14 cellular contexts compared by ENCODE assay signal in genomic region chr12:92446082-92446460, GRCh38.
DNase-seq lines count a peak whose midpoint lies in the region; ATAC-seq, FAIRE-seq and TF ChIP-seq lines count a peak whose summit lies in the region.
"Had no signal": no experiment of that assay in that cellular context is flagged by ENCODE, and none has a peak within 500 bp of the region (broad histone marks: within the 10 kb centered on the region; RNA-seq: fewer than 3 reads in every experiment).

No MANE protein-coding gene starts in this region.

- H4K5ac ChIP-seq in H9 (ENCODE audit: insufficient read length, low read depth, low read length) = no peak overlapping the region

- no peak overlapping the region for H3K9ac ChIP-seq in H9 (ENCODE audit: extremely low read depth, insufficient read length, low read length)

- H3K4me3 ChIP-seq in bronchial epithelial cell (ENCODE audit: low read depth, low read length) (no peak overlapping the region), stomach (no peak overlapping the region)
- H3K4me3 ChIP-seq: thoracic aorta had no signal

- no peak for TF ChIP-seq CTCF in bronchial epithelial cell (IDR thresholded peaks at IDR 0.05; ENCODE audit: insufficient read depth, low read length, severe bottlenecking)
- TF ChIP-seq CTCF in stomach (IDR thresholded peaks at IDR 0.05) = no peak
- TF ChIP-seq CTCF in H9 (conservative IDR thresholded peaks at IDR 0.05) = no peak

- 77 to 89% (median 86%) methylated on average over 1 of the region's 1 CpG for WGBS in stomach, 5 donors
- no CpG with 5 or more reads among the region's 1 CpG for WGBS in H9 (ENCODE audit: extremely low coverage, insufficient read length, low lambda C conversion rate)

- no peak overlapping the region for H3K4me3 Mint-ChIP-seq in H9
- H3K4me3 Mint-ChIP-seq: central memory CD8-positive, alpha-beta T cell; T-helper 17 cell had no signal

- H3K27me3 Mint-ChIP-seq in H9 (ENCODE audit: low read depth) = no peaks in the 10 kb centered on the region
- H3K27me3 Mint-ChIP-seq: T-helper 17 cell had no signal

- no peak overlapping the region for H4K8ac ChIP-seq in H9 (replicated peaks; ENCODE audit: insufficient read length, low read depth, low read length)

- H3K9me3 Mint-ChIP-seq in H9 = peaks cover 0 to 4% of the 10 kb centered on the region in 2 experiments; a peak in 2 of 5 replicates
- H3K9me3 Mint-ChIP-seq: central memory CD8-positive, alpha-beta T cell had no signal

- H3K4me1 ChIP-seq in stomach (peaks cover 0 to 11% (median 7%) of the 10 kb centered on the region in 4 donors), H9 (ENCODE audit: insufficient read depth, low read length) (no peaks in the 10 kb centered on the region)

- H2BK20ac ChIP-seq in H9 (ENCODE audit: low read depth, low read length, poor library complexity, severe bottlenecking) = no peak overlapping the region

- no peak overlapping the region for H3T11ph ChIP-seq in H9 (ENCODE audit: low read length)

- H2AFZ ChIP-seq in H9 (ENCODE audit: low read length) = no peak overlapping the region

- H3K79me2 ChIP-seq in H9 (ENCODE audit: insufficient read depth, low read length) = no peaks in the 10 kb centered on the region

- H3K36me3 ChIP-seq in bronchial epithelial cell (ENCODE audit: control insufficient read depth, insufficient read depth, low read length) = no peaks in the 10 kb centered on the region
- H3K36me3 ChIP-seq in stomach = no peaks in the 10 kb centered on the region
- H3K36me3 ChIP-seq: thoracic aorta had no signal

- H2BK120ac ChIP-seq in H9 (ENCODE audit: low read depth, low read length, poor library complexity, severe bottlenecking) = no peak overlapping the region

- H2BK15ac ChIP-seq in H9 (ENCODE audit: low read depth, low read length) = no peak overlapping the region

- no peak overlapping the region for H3K4me2 ChIP-seq in H9 (ENCODE audit: insufficient read depth, insufficient read length, low read length)

- no peak overlapping the region for H2AK5ac ChIP-seq in H9 (ENCODE audit: insufficient read length, low read length)

- no peak overlapping the region for H2BK5ac ChIP-seq in H9 (ENCODE audit: insufficient read length, low read length)

- H3K27ac ChIP-seq in stomach (peak overlapping the region in 4 of 5 donors; percentile 23 to 69 (median 56)), H9 (ENCODE audit: insufficient read length, low read depth, low read length) (no peak overlapping the region)

- H3K18ac ChIP-seq in H9 (ENCODE audit: insufficient read length, low read depth, low read length) = no peak overlapping the region

- no peaks in the 10 kb centered on the region for H4K20me1 ChIP-seq in H9 (ENCODE audit: control insufficient read depth, insufficient read depth, insufficient read length)

- H3K79me1 ChIP-seq in H9 (ENCODE audit: insufficient read depth, low read depth, low read length, poor library complexity, severe bottlenecking) = no peaks in the 10 kb centered on the region

- intact Hi-C loops in stomach (cut with DNase I; ENCODE audit: low total_unique reads) = no loop called here

- H3K23me2 ChIP-seq in H9 (ENCODE audit: insufficient read length, low read depth, low read length, poor library complexity, severe bottlenecking) = no peaks in the 10 kb centered on the region

- H3K14ac ChIP-seq in H9 (ENCODE audit: insufficient read depth, low read length) = no peak overlapping the region

- no peak overlapping the region for H4K91ac ChIP-seq in H9 (ENCODE audit: insufficient read length, low read depth, low read length)

- no peak for FAIRE-seq in bronchial epithelial cell (lab: Jason Lieb, UNC)

- TF ChIP-seq EP300 in stomach (IDR thresholded peaks at IDR 0.05) = no peak

- no peaks in the 10 kb centered on the region for H3K4me1 Mint-ChIP-seq in H9

- TF ChIP-seq POLR2A in GM19099 (IDR thresholded peaks at IDR 0.05; ENCODE audit: extremely low read depth, insufficient read length, low read depth) = peak; percentile 1
- TF ChIP-seq POLR2A in stomach (IDR thresholded peaks at IDR 0.05) = no peak

- no peak overlapping the region for H2BK12ac ChIP-seq in H9 (ENCODE audit: insufficient read length, low read depth, low read length)

- DNase-seq in bronchial epithelial cell (ENCODE audit: low read depth) = peak; percentile 88
- DNase-seq in stomach = no peak
- DNase-seq in H9 = no peak
- DNase-seq in iPS-NIHi11 (ENCODE audit: low spot score) = no peak
- DNase-seq in activated naive CD4-positive, alpha-beta T cell (lab: John Stamatoyannopoulos, UW) = no peak
- no peak for DNase-seq in germinal center (ENCODE audit: low spot score)
- DNase-seq: activated CD4-positive, alpha-beta T cell treated with anti-CD3 and anti-CD28 coated beads, Interleukin-2, amount 50 U/mL, for 48 hours; erythroblast; NCI-H2081 treated with DMSO at 0.1 percent for 48 hours; T-helper 17 cell had no signal

- ATAC-seq in HG03159 (IDR thresholded peaks at IDR 0.05; ENCODE audit: unreplicated experiment) = peak; percentile 16

- H3K4ac ChIP-seq in H9 (ENCODE audit: low read depth, low read length) = no peak overlapping the region

- H3K9me3 ChIP-seq in stomach (no peaks in the 10 kb centered on the region), H9 (ENCODE audit: control insufficient read depth, low read depth, low read length) (no peaks in the 10 kb centered on the region)
- H3K9me3 ChIP-seq: thoracic aorta had no signal

- no peak overlapping the region for H3K23ac ChIP-seq in H9 (ENCODE audit: insufficient read length, low read depth, low read length)

- H3K27me3 ChIP-seq in bronchial epithelial cell (ENCODE audit: control insufficient read depth, insufficient read depth, low read length) (no peaks in the 10 kb centered on the region), stomach (no peaks in the 10 kb centered on the region), H9 (ENCODE audit: insufficient read depth, low read length) (no peaks in the 10 kb centered on the region)

- no peak overlapping the region for H3K27ac Mint-ChIP-seq in H9
- H3K27ac Mint-ChIP-seq: T-helper 17 cell had no signal

- H3K36me3 Mint-ChIP-seq in H9 (ENCODE audit: insufficient read depth in 1 of 3, low read depth in 3 of 3) = peaks cover 0 to 2% (median 0%) of the 10 kb centered on the region in 3 experiments; a peak in 1 of 7 replicates

- H3K56ac ChIP-seq in H9 (ENCODE audit: insufficient read length, low read depth, low read length) = no peak overlapping the region
